Comparison of ENCODE assay signal across 1 cellular context in the genomic region with DNA sequence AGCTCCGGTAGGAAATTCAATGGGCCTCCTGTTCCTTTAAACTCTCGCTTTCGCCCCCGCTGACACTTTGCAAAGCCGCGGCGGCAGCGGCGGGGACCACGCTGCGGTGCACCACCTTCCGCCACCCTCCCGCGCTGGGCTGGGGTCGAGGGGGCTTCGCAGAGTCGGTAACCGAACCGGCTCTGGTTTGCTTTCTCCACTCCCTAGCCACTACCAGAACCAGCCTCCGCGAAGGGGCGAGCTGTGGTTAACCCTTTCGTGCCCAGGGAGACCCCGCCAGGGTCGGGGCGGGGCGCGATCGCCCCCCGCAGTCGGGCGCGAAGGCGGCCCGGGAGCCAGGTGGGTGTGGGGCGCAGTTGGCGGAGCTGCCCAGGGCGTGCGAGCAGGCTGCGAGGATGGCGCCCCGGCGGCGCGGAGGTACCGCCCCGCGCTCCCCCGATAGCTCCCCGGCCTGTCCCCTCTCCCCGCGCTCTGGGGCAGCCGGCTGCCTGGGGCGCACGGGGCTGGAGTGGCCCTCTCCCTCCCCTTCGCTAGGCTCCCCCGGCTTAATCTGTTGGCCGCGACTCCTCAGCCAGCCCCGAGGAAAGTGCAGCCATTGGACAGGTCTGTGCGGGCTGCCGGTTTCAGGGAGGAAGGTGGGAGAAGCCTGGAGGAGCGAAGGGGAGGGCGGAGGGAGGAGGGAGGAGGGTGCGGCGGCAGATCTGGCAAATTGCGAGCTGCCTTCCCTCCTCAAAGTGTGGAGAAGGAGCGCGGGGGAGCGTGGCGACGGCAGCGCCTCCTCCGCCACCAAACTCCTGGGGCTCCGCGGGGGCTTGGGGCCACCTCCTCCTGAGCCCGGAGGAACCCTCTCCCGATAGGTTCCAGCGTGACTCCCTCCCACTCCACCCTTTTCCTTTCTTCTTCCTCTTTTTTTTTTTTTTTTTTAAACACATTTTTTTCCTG.
TF ChIP-seq lines count a peak whose summit lies in the region.

No MANE protein-coding gene starts in this region.

TF ChIP-seq in GM23338, 12 proteins besides CTCF, POLR2A, EP300 and RAD21 (continued from another document):
- no peak for TF ChIP-seq ZNF462 (CRISPR knock-in tag; IDR thresholded peaks at IDR 0.05)
- TF ChIP-seq ZNF331 (CRISPR knock-in tag; IDR thresholded peaks at IDR 0.05; ENCODE audit: low read depth), result no peak
